ENCODE assay signal across 16 cellular contexts in the genomic region with DNA sequence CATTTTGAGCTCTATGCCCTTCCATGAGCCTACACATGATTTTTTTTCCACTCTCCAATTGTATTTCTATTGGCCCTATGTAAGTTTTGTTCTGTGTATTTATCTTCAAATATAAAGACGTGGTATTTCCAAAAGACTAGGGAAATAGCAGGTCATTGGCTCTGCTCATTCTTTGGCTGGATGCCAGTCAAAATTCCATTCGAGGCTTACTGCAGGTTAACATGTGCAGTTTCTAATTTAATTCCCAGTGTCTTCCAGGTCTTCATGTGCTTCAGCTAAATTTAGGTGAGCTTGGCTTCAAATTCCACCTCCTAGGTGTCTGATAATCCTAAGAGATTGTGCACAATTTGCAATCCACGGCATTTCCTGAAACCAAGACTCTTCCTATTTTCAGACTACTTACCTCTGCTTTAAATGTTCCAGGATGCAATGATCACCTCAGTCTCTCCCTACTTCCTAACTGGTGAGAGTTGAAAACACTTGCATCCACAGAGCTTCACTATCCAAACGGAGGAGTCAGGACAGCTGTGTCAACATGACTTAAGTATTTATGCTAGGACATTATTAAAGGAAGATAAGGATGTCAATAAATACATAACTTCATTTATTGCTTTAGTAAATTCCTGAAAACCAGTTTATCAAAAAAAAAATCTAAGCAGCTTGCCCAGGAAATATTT.
DNase-seq lines count a peak whose midpoint lies in the region; ATAC-seq and TF ChIP-seq lines count a peak whose summit lies in the region.
"Had no signal": no experiment of that assay in that cellular context is flagged by ENCODE, and none has a peak within 500 bp of the region (broad histone marks: within the 10 kb centered on the region; RNA-seq: fewer than 3 reads in every experiment).

No MANE protein-coding gene starts in this region.

- no peaks in the 10 kb centered on the region for H3K27me3 ChIP-seq in PC-3 (ENCODE audit: low read length)

- H3K9me3 ChIP-seq in PC-3 (ENCODE audit: low read length) = no peaks in the 10 kb centered on the region

- H3K27ac Mint-ChIP-seq in chondrocyte (ENCODE audit: unreplicated experiment) (peak overlapping the region; percentile 37), nephron (peak overlapping the region; percentile 7 to 82 (median 20)), nephron progenitor cell (no peak overlapping the region)
- H3K27ac Mint-ChIP-seq: T-cell had no signal

- BruUV-seq in PC-3 (replicated peaks; lab: Mats Ljungman, UMichigan) = no TSS peak

- no peaks in the 10 kb centered on the region for H3K27me3 Mint-ChIP-seq in chondrocyte (ENCODE audit: low read depth)
- H3K27me3 Mint-ChIP-seq in nephron (ENCODE audit: low read depth) = no peaks in the 10 kb centered on the region
- no peaks in the 10 kb centered on the region for H3K27me3 Mint-ChIP-seq in nephron progenitor cell (ENCODE audit: low read depth, poor library complexity)
- H3K27me3 Mint-ChIP-seq: T-cell had no signal

- H3K4me2 ChIP-seq in PC-3 (ENCODE audit: low read length) = no peak overlapping the region

- H3K36me3 ChIP-seq in PC-3 (ENCODE audit: low read depth, low read length) = no peaks in the 10 kb centered on the region

- no peak for TF ChIP-seq CTCF in PC-3 (conservative IDR thresholded peaks at IDR 0.05; ENCODE audit: low read depth, low read length)
- no peak for TF ChIP-seq CTCF in chondrocyte (IDR thresholded peaks at IDR 0.05)
- no peak for TF ChIP-seq CTCF in nephron (IDR thresholded peaks at IDR 0.05; ENCODE audit: unreplicated experiment in 3 of 3)
- TF ChIP-seq CTCF in nephron progenitor cell (IDR thresholded peaks at IDR 0.05) = no peak

- H2AFZ ChIP-seq in PC-3 (ENCODE audit: low read length) = 0 out of 2 replicates have a peak overlapping the region, but pooled peaks have one; percentile 55

- DNase-seq in EL (peak; percentile 13), PC-3 (peak; percentile 39), chondrocyte (ENCODE audit: low spot score) (no peak), G401 (ENCODE audit: low spot score) (no peak), nephron progenitor cell (no peak)
- DNase-seq in activated naive CD4-positive, alpha-beta T cell (lab: John Stamatoyannopoulos, UW) = no peak
- DNase-seq: COR-L47, DND-41, GF-D8, GOT3, Kasumi-1, NCI-H187 treated with DMSO at 0.1 percent for 48 hours, OCI-M1, T-cell had no signal

- ATAC-seq in PC-3 = peak; percentile 40
- ATAC-seq: T-cell had no signal

- H3F3A ChIP-seq in PC-3 (ENCODE audit: low read length, unreplicated experiment) = no peaks in the 10 kb centered on the region

- H3K36me3 Mint-ChIP-seq in chondrocyte (ENCODE audit: low read depth) (peaks cover 11% of the 10 kb centered on the region), nephron (ENCODE audit: low read depth) (no peaks in the 10 kb centered on the region), nephron progenitor cell (ENCODE audit: low read depth) (no peaks in the 10 kb centered on the region)
- H3K36me3 Mint-ChIP-seq: T-cell had no signal

- no peaks in the 10 kb centered on the region for H3K79me2 ChIP-seq in PC-3 (ENCODE audit: low read length)

- peaks cover 14% of the 10 kb centered on the region for H3K4me1 ChIP-seq in PC-3 (ENCODE audit: insufficient read depth, low read length)

- H4K20me1 ChIP-seq in PC-3 (ENCODE audit: low read length) = no peaks in the 10 kb centered on the region

- POLR2A ChIA-PET in PC-3 (lab: Charles Lee; ENCODE audit: unreplicated experiment) = no interaction called here

- no peak overlapping the region for H3K27ac ChIP-seq in PC-3 (ENCODE audit: low read length)
- H3K27ac ChIP-seq: SK-N-MC had no signal

- intact Hi-C loops in PC-3 (cut with micrococcal nuclease) = no loop called here

- H3K4me3 Mint-ChIP-seq in chondrocyte (ENCODE audit: unreplicated experiment) (no peak overlapping the region), nephron (no peak overlapping the region), nephron progenitor cell (no peak overlapping the region)
- H3K4me3 Mint-ChIP-seq: T-cell had no signal

- H3K4me3 ChIP-seq in PC-3 (ENCODE audit: low read length) = no peak overlapping the region
- H3K4me3 ChIP-seq: SK-N-MC had no signal

- CTCF ChIA-PET in PC-3 (lab: Charles Lee) = no interaction called here

- H3K9me2 ChIP-seq in PC-3 (replicated peaks; ENCODE audit: low read length) = no peaks in the 10 kb centered on the region

- H3K4me1 Mint-ChIP-seq in chondrocyte (ENCODE audit: low read depth) (peaks cover 44% of the 10 kb centered on the region), nephron (peaks cover 29% of the 10 kb centered on the region), nephron progenitor cell (peaks cover 5% of the 10 kb centered on the region)
- H3K4me1 Mint-ChIP-seq: T-cell had no signal

- H3K9me3 Mint-ChIP-seq in chondrocyte (ENCODE audit: low read depth) (peaks cover 39% of the 10 kb centered on the region), nephron (peaks cover 16% of the 10 kb centered on the region), nephron progenitor cell (peaks cover 16% of the 10 kb centered on the region)

- in situ Hi-C loops in G401 (cut with HindIII; ENCODE audit: low sequenced_read_pairs) = no loop called here

- no peak overlapping the region for H3K9ac ChIP-seq in PC-3 (ENCODE audit: low read length)

Comparison
In these comparisons a context has a peak if more than half of its experiments do, and no peak if none do; other contexts are left out.
1. DNase-seq: peak in EL (single experiment) and PC-3 (single experiment); none in chondrocyte (single experiment), G401 (single experiment), nephron progenitor cell (single experiment) and activated naive CD4-positive, alpha-beta T cell (0 of 4).